In the genomic region with DNA sequence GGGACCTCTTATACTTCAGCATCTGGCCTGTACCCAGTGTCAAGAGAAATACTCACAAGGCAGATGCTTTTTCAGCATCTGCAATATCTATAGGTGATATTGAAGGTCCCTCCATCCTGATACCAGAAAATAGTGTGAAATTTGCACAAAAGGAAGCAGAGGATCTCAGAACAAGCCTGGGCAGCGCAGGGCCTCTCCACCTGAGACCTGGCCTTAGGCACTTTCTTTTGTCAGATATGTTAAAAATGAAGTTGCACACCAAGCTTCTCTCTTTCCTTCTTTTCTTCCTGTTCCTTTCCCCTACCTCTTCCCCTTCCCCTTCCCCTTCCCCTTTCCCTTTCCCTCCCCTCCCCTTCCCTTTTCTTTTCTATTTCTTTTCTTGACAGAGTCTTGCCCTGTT, we compare ENCODE assay signal across 17 cellular contexts.
"Had no signal": no experiment of that assay in that cellular context is flagged by ENCODE, and none has a peak within 500 bp of the region (broad histone marks: within the 10 kb centered on the region; RNA-seq: fewer than 3 reads in every experiment).

No MANE protein-coding gene starts in this region.

- H3K9me3 ChIP-seq: tibial nerve, vagina had no signal

- H3K27me3 Mint-ChIP-seq: brain; naive thymus-derived CD8-positive, alpha-beta T cell; stimulated activated naive B cell treated with anti-CD40 and anti-IgM and Interleukin-4, amounts not matched to agents 10 μg/mL and 1 μg/mL and 100 μg/mL, for 72 hours had no signal

- H3K9me3 Mint-ChIP-seq: naive thymus-derived CD8-positive, alpha-beta T cell; stimulated activated naive B cell treated with anti-CD40 and anti-IgM and Interleukin-4, amounts not matched to agents 10 μg/mL and 1 μg/mL and 100 μg/mL, for 72 hours; T-helper 2 cell treated with Interferon-gamma antibody and Interleukin-4, amounts not matched to agents 5 μg/mL and 100 μg/mL, for 36 hours had no signal

- ATAC-seq: left ventricle myocardium superior; naive thymus-derived CD8-positive, alpha-beta T cell; stimulated activated naive B cell treated with anti-CD40 and anti-IgM and Interleukin-4, amounts not matched to agents 10 μg/mL and 1 μg/mL and 100 μg/mL, for 72 hours had no signal

- H3K4me3 Mint-ChIP-seq: brain; stimulated activated naive B cell treated with anti-CD40 and anti-IgM and Interleukin-4, amounts not matched to agents 10 μg/mL and 1 μg/mL and 100 μg/mL, for 72 hours; T-helper 2 cell treated with Interferon-gamma antibody and Interleukin-4, amounts not matched to agents 5 μg/mL and 100 μg/mL, for 36 hours had no signal

- H3K27ac Mint-ChIP-seq: brain had no signal

- DNase-seq: activated CD4-positive, alpha-beta T cell treated with anti-CD3 and anti-CD28 coated beads, Interleukin-2, amount 50 U/mL, for 4 hours; activated naive CD4-positive, alpha-beta T cell treated with Interleukin-2 at 50 U/mL for 16 hours; central memory CD4-positive, alpha-beta T cell; cortex of kidney; effector CD4-positive, alpha-beta T cell; foreskin fibroblast; kidney glomerular epithelial cell; left ventricle myocardium superior; mesenchymal stem cell; naive thymus-derived CD8-positive, alpha-beta T cell; stimulated activated naive B cell treated with anti-CD40 and anti-IgM and Interleukin-4, amounts not matched to agents 10 μg/mL and 1 μg/mL and 100 μg/mL, for 72 hours; substantia nigra; SW 1271 had no signal
